ENCODE assay signal across 1 cellular context in genomic region chr6:63565058-63565726, GRCh38.
TF ChIP-seq lines count a peak whose summit lies in the region.

No MANE protein-coding gene starts in this region.

TF ChIP-seq in HepG2, 621 proteins besides CTCF, POLR2A, EP300 and RAD21 (continued from another document and continues in another):
- no peak for TF ChIP-seq YY1 (IDR thresholded peaks at IDR 0.05; ENCODE audit: insufficient read depth, insufficient replicate concordance, low read depth, low read length)
- TF ChIP-seq MAX (IDR thresholded peaks at IDR 0.05) = peak; percentile 4; the same call in 1 of the 2 replicates
- TF ChIP-seq SP140L (CRISPR knock-in tag; IDR thresholded peaks at IDR 0.05; ENCODE audit: borderline replicate concordance) = no peak
- TF ChIP-seq DDIT3 (CRISPR knock-in tag; IDR thresholded peaks at IDR 0.05) = no peak
- no peak for TF ChIP-seq MBD4 (IDR thresholded peaks at IDR 0.05; ENCODE audit: borderline replicate concordance, low read length)
- TF ChIP-seq MYPOP (CRISPR knock-in tag; IDR thresholded peaks at IDR 0.05) = no peak
- 0 out of 2 replicates have a peak, but pooled peaks have one; percentile 30 for TF ChIP-seq ZNF543 (CRISPR knock-in tag; IDR thresholded peaks at IDR 0.05)
- peak; percentile 33; the same call in 1 of the 2 replicates for TF ChIP-seq MIER3 (CRISPR knock-in tag; IDR thresholded peaks at IDR 0.05; ENCODE audit: borderline replicate concordance)
- TF ChIP-seq ZNF589 (CRISPR knock-in tag; conservative IDR thresholded peaks at IDR 0.05) = no peak
- no peak for TF ChIP-seq WIZ (CRISPR knock-in tag; IDR thresholded peaks at IDR 0.05)
- no peak for TF ChIP-seq SYNCRIP (IDR thresholded peaks at IDR 0.05; ENCODE audit: insufficient read depth, low read depth, low read length)
- no peak for TF ChIP-seq ZNF572 (CRISPR knock-in tag; IDR thresholded peaks at IDR 0.05)
- TF ChIP-seq NFYB (CRISPR knock-in tag; IDR thresholded peaks at IDR 0.05) = no peak
- no peak for TF ChIP-seq BCLAF1 (IDR thresholded peaks at IDR 0.05)
- TF ChIP-seq RBAK (CRISPR knock-in tag; IDR thresholded peaks at IDR 0.05) = no peak
- no peak for TF ChIP-seq ZNF333 (CRISPR knock-in tag; IDR thresholded peaks at IDR 0.05; ENCODE audit: borderline replicate concordance)
- peak; percentile 79 for TF ChIP-seq FOXP4 (CRISPR knock-in tag; IDR thresholded peaks at IDR 0.05)
- no peak for TF ChIP-seq ZNF143 (CRISPR knock-in tag; IDR thresholded peaks at IDR 0.05)
- no peak for TF ChIP-seq JARID2 (CRISPR knock-in tag; IDR thresholded peaks at IDR 0.05; ENCODE audit: insufficient replicate concordance)
- no peak for TF ChIP-seq ZNF12 (CRISPR knock-in tag; IDR thresholded peaks at IDR 0.05)
- TF ChIP-seq ETV5 (CRISPR knock-in tag; IDR thresholded peaks at IDR 0.05; ENCODE audit: borderline replicate concordance) = no peak; the same call in 1 of the 2 replicates
- no peak for TF ChIP-seq CBX5 (CRISPR knock-in tag; IDR thresholded peaks at IDR 0.05; ENCODE audit: borderline replicate concordance)
- no peak for TF ChIP-seq ZNF160 (CRISPR knock-in tag; IDR thresholded peaks at IDR 0.05)
- TF ChIP-seq TCF12 (IDR thresholded peaks at IDR 0.05) = no peak
- no peak for TF ChIP-seq TCF12 (CRISPR knock-in tag; IDR thresholded peaks at IDR 0.05)
- TF ChIP-seq NRL (CRISPR knock-in tag; IDR thresholded peaks at IDR 0.05; ENCODE audit: borderline replicate concordance) = no peak
- 0 out of 2 replicates have a peak, but pooled peaks have one; percentile 41 for TF ChIP-seq ZNF263 (CRISPR knock-in tag; IDR thresholded peaks at IDR 0.05)
- no peak for TF ChIP-seq E2F1 (CRISPR knock-in tag; IDR thresholded peaks at IDR 0.05)
- TF ChIP-seq NCOA2 (CRISPR knock-in tag; IDR thresholded peaks at IDR 0.05) = peak; percentile 87
- TF ChIP-seq THAP7 (CRISPR knock-in tag; IDR thresholded peaks at IDR 0.05) = no peak
- no peak for TF ChIP-seq CREB3 (CRISPR knock-in tag; IDR thresholded peaks at IDR 0.05)
- TF ChIP-seq ZNF253 (CRISPR knock-in tag; IDR thresholded peaks at IDR 0.05; ENCODE audit: borderline replicate concordance) = no peak
- TF ChIP-seq MEIS1 (CRISPR knock-in tag; IDR thresholded peaks at IDR 0.05; ENCODE audit: borderline replicate concordance) = peak; percentile 65; the same call in 1 of the 2 replicates
- 0 out of 2 replicates have a peak, but pooled peaks have one; percentile 40 for TF ChIP-seq HNF1A (IDR thresholded peaks at IDR 0.05; ENCODE audit: low read depth)
- no peak for TF ChIP-seq HNF1A (CRISPR knock-in tag; IDR thresholded peaks at IDR 0.05; ENCODE audit: borderline replicate concordance)
- TF ChIP-seq POGK (CRISPR knock-in tag; conservative IDR thresholded peaks at IDR 0.05) = no peak
- TF ChIP-seq PHF20 (CRISPR knock-in tag; IDR thresholded peaks at IDR 0.05) = no peak
- no peak; the same call in 1 of the 2 replicates for TF ChIP-seq ZNF292 (CRISPR knock-in tag; IDR thresholded peaks at IDR 0.05; ENCODE audit: borderline replicate concordance, low read depth)
- TF ChIP-seq ZFP36L1 (CRISPR knock-in tag; IDR thresholded peaks at IDR 0.05) = no peak
- no peak for TF ChIP-seq SP1 (IDR thresholded peaks at IDR 0.05)
- TF ChIP-seq SP1 (CRISPR knock-in tag; IDR thresholded peaks at IDR 0.05) = no peak
- peak in 1 of 2 experiments; percentile 53; a peak in 1 of 4 replicates for TF ChIP-seq HMGXB4 (CRISPR knock-in tag; IDR thresholded peaks at IDR 0.05; ENCODE audit: borderline replicate concordance in 1 of 2, low read depth in 1 of 2)
- TF ChIP-seq RXRA (CRISPR knock-in tag; IDR thresholded peaks at IDR 0.05) = no peak
- no peak for TF ChIP-seq REL (CRISPR knock-in tag; conservative IDR thresholded peaks at IDR 0.05)
- no peak for TF ChIP-seq NKX3-1 (CRISPR knock-in tag; IDR thresholded peaks at IDR 0.05)
- TF ChIP-seq DNMT1 (CRISPR knock-in tag; IDR thresholded peaks at IDR 0.05) = no peak
- no peak for TF ChIP-seq ATRX (CRISPR knock-in tag; IDR thresholded peaks at IDR 0.05; ENCODE audit: borderline replicate concordance)
- TF ChIP-seq SNAI1 (CRISPR knock-in tag; IDR thresholded peaks at IDR 0.05; ENCODE audit: borderline replicate concordance) = no peak
- TF ChIP-seq FOSL2 (CRISPR knock-in tag; IDR thresholded peaks at IDR 0.05) = peak; percentile 85
